In genomic region chr16:15650698-15651161, GRCh38 we compare ENCODE assay signal across 8 cellular contexts. TPM values are rescaled to one million over a fixed set of nuclear protein-coding genes. Genes with fewer than 3 reads are reported as not detected.
A peak's percentile ranks its signal among the peaks of the same experiment; 100 is the strongest.
DNase-seq lines count a peak whose midpoint lies in the region; ATAC-seq, FAIRE-seq and TF ChIP-seq lines count a peak whose summit lies in the region.

No MANE protein-coding gene starts in this region.

- WGBS in HepG2 (ENCODE audit: low lambda C conversion rate), result under 1% methylated on average over 18 of the region's 18 CpGs

- H4K20me1 ChIP-seq in HepG2 (ENCODE audit: insufficient read depth, low read length), result peaks cover 10% of the 10 kb centered on the region; the same call in 1 of the 2 replicates

- CTCF ChIA-PET in HepG2 (lab: Yijun Ruan, JAX; ENCODE audit: low intra/inter-chr PET ratio, low total read pairs), result no interaction called here

- H3K4me3 ChIP-seq in HepG2 (replicated peaks in 1 of 3; ENCODE audit: insufficient read depth in 1 of 3, low read depth in 2 of 3, low read length in 3 of 3), result peak overlapping the region; percentile 88 to 100 (median 93)

- H3K36me3 ChIP-seq in HepG2 (replicated peaks in 1 of 2; ENCODE audit: control insufficient read depth in 1 of 2, insufficient read depth in 2 of 2, low read length in 2 of 2), result peaks cover 1 to 3% of the 10 kb centered on the region in 2 experiments; a peak in 2 of 5 replicates

- DNase-seq in GM13976 (ENCODE audit: low spot score), result peak; percentile 74
- no peak for DNase-seq in chondrocyte (ENCODE audit: low spot score)
- DNase-seq in HepG2 (ENCODE audit: low spot score), result no peak
- DNase-seq in stimulated activated naive CD4-positive, alpha-beta T cell (lab: John Stamatoyannopoulos, UW), result peak in 4 of 6 experiments; percentile 19 to 40 (median 26)
- DNase-seq in cerebellum (ENCODE audit: low spot score), result no peak
- DNase-seq in HuH-7 (ENCODE audit: low spot score), result no peak

- no TSS peak for BruUV-seq in HepG2 (replicated peaks; lab: Mats Ljungman, UMichigan)

- H2AFZ ChIP-seq in HepG2 (ENCODE audit: low read length), result no peak overlapping the region

- intact Hi-C loops in HepG2 (cut with micrococcal nuclease; ENCODE audit: unreplicated experiment), result loop anchor here (2.0 kb wide), 2 partner anchors 22 to 54 kb away; no protein-coding TSS in a partner anchor

- H3K27ac ChIP-seq in HepG2 (ENCODE audit: extremely low read length, insufficient read depth, low read length), result peak overlapping the region; percentile 74

- TF ChIP-seq RAD21 in HepG2 (CRISPR knock-in tag; IDR thresholded peaks at IDR 0.05), result no peak

- POLR2A ChIA-PET in HepG2 (lab: Yijun Ruan, JAX), result interaction anchor here (1.2 kb wide), 1 partner anchor 21 kb away, joined by 4 read pairs; no protein-coding TSS in a partner anchor

- TF ChIP-seq CTCF in GM13976 (IDR thresholded peaks at IDR 0.05; ENCODE audit: borderline replicate concordance, control extremely low read depth, extremely low read depth, insufficient read depth, missing control alignments) (no peak), chondrocyte (IDR thresholded peaks at IDR 0.05) (no peak), HepG2 (CRISPR knock-in tag; IDR thresholded peaks at IDR 0.05) (no peak)

- in situ Hi-C loops in GM13976 (cut with MboI; ENCODE audit: low sequenced_read_pairs, unreplicated experiment) (no loop called here), HepG2 (cut with HindIII; ENCODE audit: extremely low pct_ligation_motif_present, low pct_unique_long_range_greater_than_20kb) (no loop called here)

- no peaks in the 10 kb centered on the region for H3K9me3 ChIP-seq in HepG2 (ENCODE audit: low read length)

- H3K36me3 Mint-ChIP-seq in T-helper 1 cell treated with Interleukin-12 subunit alpha and Interleukin-12 subunit beta and Interleukin-4 antibody, amounts not matched to agents 30 μg/mL and 1 μg/mL, for 36 hours (ENCODE audit: low read depth), result peaks cover 20% of the 10 kb centered on the region
- peaks cover 1% of the 10 kb centered on the region for H3K36me3 Mint-ChIP-seq in chondrocyte (ENCODE audit: low read depth)

- peaks cover 52% of the 10 kb centered on the region for H3K79me2 ChIP-seq in HepG2 (ENCODE audit: insufficient read depth, low read length)

- H3K9ac ChIP-seq in HepG2 (ENCODE audit: insufficient read depth, low read depth, low read length), result peak overlapping the region; percentile 95

- peaks cover 67% of the 10 kb centered on the region for H3K4me1 ChIP-seq in HepG2 (ENCODE audit: insufficient read depth, low read length)

- no peak for TF ChIP-seq EP300 in HepG2 (IDR thresholded peaks at IDR 0.05; ENCODE audit: low read depth in 2 of 2, low read length in 2 of 2)
- TF ChIP-seq EP300 in HepG2 (CRISPR knock-in tag; IDR thresholded peaks at IDR 0.05; ENCODE audit: borderline replicate concordance), result no peak

- H3K27me3 Mint-ChIP-seq in T-helper 1 cell treated with Interleukin-12 subunit alpha and Interleukin-12 subunit beta and Interleukin-4 antibody, amounts not matched to agents 30 μg/mL and 1 μg/mL, for 36 hours (ENCODE audit: low read depth), result no peaks in the 10 kb centered on the region
- no peaks in the 10 kb centered on the region for H3K27me3 Mint-ChIP-seq in chondrocyte (ENCODE audit: low read depth)

- peak overlapping the region; percentile 100 for H3K4me3 Mint-ChIP-seq in T-helper 1 cell treated with Interleukin-12 subunit alpha and Interleukin-12 subunit beta and Interleukin-4 antibody, amounts not matched to agents 30 μg/mL and 1 μg/mL, for 36 hours
- H3K4me3 Mint-ChIP-seq in chondrocyte (ENCODE audit: unreplicated experiment), result peak overlapping the region; percentile 99

- peak overlapping the region; percentile 99 for H3K27ac Mint-ChIP-seq in T-helper 1 cell treated with Interleukin-12 subunit alpha and Interleukin-12 subunit beta and Interleukin-4 antibody, amounts not matched to agents 30 μg/mL and 1 μg/mL, for 36 hours
- peak overlapping the region; percentile 97 for H3K27ac Mint-ChIP-seq in chondrocyte (ENCODE audit: unreplicated experiment)

- no peak for TF ChIP-seq POLR2A in HepG2 (IDR thresholded peaks at IDR 0.05; ENCODE audit: insufficient read depth in 1 of 2, low read depth in 2 of 2, low read length in 2 of 2)

- H3K4me2 ChIP-seq in HepG2 (ENCODE audit: low read depth, low read length), result peak overlapping the region; percentile 97

- H3K27me3 ChIP-seq in HepG2 (ENCODE audit: control insufficient read depth in 1 of 2, insufficient read depth in 2 of 2, low read length in 2 of 2), result peaks cover 0 to 6% of the 10 kb centered on the region in 2 experiments; a peak in 1 of 5 replicates

- no peaks in the 10 kb centered on the region for H3K9me3 Mint-ChIP-seq in T-helper 1 cell treated with Interleukin-12 subunit alpha and Interleukin-12 subunit beta and Interleukin-4 antibody, amounts not matched to agents 30 μg/mL and 1 μg/mL, for 36 hours
- H3K9me3 Mint-ChIP-seq in chondrocyte (ENCODE audit: low read depth), result no peaks in the 10 kb centered on the region

- FAIRE-seq in HepG2 (lab: Jason Lieb, UNC), result no peak

- peaks cover 21% of the 10 kb centered on the region for H3K4me1 Mint-ChIP-seq in T-helper 1 cell treated with Interleukin-12 subunit alpha and Interleukin-12 subunit beta and Interleukin-4 antibody, amounts not matched to agents 30 μg/mL and 1 μg/mL, for 36 hours (ENCODE audit: low read depth)
- H3K4me1 Mint-ChIP-seq in chondrocyte (ENCODE audit: low read depth), result peaks cover 31% of the 10 kb centered on the region

- peak; percentile 28 for ATAC-seq in HG02798 (IDR thresholded peaks at IDR 0.05; ENCODE audit: poor library complexity, unreplicated experiment)
- peak; percentile 24 for ATAC-seq in HepG2

TF ChIP-seq in HepG2, 621 proteins besides CTCF, POLR2A, EP300 and RAD21 (continues in another document):
- TF ChIP-seq MEIS1 (CRISPR knock-in tag; IDR thresholded peaks at IDR 0.05; ENCODE audit: borderline replicate concordance) (0 out of 2 replicates have a peak, but pooled peaks have one; percentile 1), KMT2A (CRISPR knock-in tag; IDR thresholded peaks at IDR 0.05) (peak; percentile 53; the same call in 1 of the 2 replicates)

RNA-seq across cellular contexts. Expression of gene NDE1, which starts 0.7 kb away (rescaled TPM):
- total RNA-seq in chondrocyte (29.3 to 32.9 TPM (median 32.3 TPM) in 3 replicates), HepG2 (2016; rRNA removed; fragmentation: Illumina TruSeq; extraction: Trizol) (72.5 and 79.2 TPM in 2 replicates), cerebellum (12.2 TPM)
- 47.5 and 49.3 TPM in 2 replicates for total RNA-seq in HepG2 (2016; cell fraction: cytosol; rRNA removed; fragmentation: Illumina TruSeq; extraction: Trizol; ENCODE audit: low read depth)
- 69.0 and 72.8 TPM in 2 replicates for total RNA-seq in HepG2 (2016; cell fraction: insoluble cytoplasmic fraction; rRNA removed; fragmentation: Illumina TruSeq; extraction: Trizol)
- 108 and 112 TPM in 2 replicates for total RNA-seq in HepG2 (2016; cell fraction: membrane; rRNA removed; fragmentation: Illumina TruSeq; extraction: Trizol)
- total RNA-seq in HepG2 (2016; cell fraction: nucleus; rRNA removed; fragmentation: Illumina TruSeq; extraction: Trizol), result 36.9 and 40.9 TPM in 2 replicates
- polyA plus RNA-seq in HepG2 (2011; rRNA removed), result 40.9 and 42.0 TPM in 2 replicates
- polyA plus RNA-seq in HepG2 (2011; cell fraction: cytosol; rRNA removed), result 55.5 and 55.6 TPM in 2 replicates
- 40.4 and 42.4 TPM in 2 replicates for polyA plus RNA-seq in HepG2 (2011; cell fraction: nucleus; rRNA removed)
- polyA plus RNA-seq in HepG2 (2012), result 51.9 and 69.8 TPM in 2 replicates
- 33.1 and 37.3 TPM in 2 replicates for polyA plus RNA-seq in HepG2 (2016; cell fraction: cytosol; fragmentation: Illumina TruSeq; extraction: Trizol; ENCODE audit: low read depth)
- 63.0 and 67.7 TPM in 2 replicates for polyA plus RNA-seq in HepG2 (2016; cell fraction: insoluble cytoplasmic fraction; fragmentation: Illumina TruSeq; extraction: Trizol; ENCODE audit: low read depth)
- polyA plus RNA-seq in HepG2 (2016; cell fraction: membrane; fragmentation: Illumina TruSeq; extraction: Trizol; ENCODE audit: low read depth), result 61.4 and 61.5 TPM in 2 replicates
- polyA plus RNA-seq in HepG2 (2016; cell fraction: nucleus; fragmentation: Illumina TruSeq; extraction: Trizol; ENCODE audit: insufficient read depth, low read depth), result 37.9 and 47.5 TPM in 2 replicates
- 26.4 and 52.5 TPM in 2 replicates for polyA minus RNA-seq in HepG2 (2011; rRNA and poly(A)+ RNA removed; ENCODE audit: low replicate concordance)
- 59.4 and 68.5 TPM in 2 replicates for polyA minus RNA-seq in HepG2 (2011; cell fraction: cytosol; rRNA and poly(A)+ RNA removed)
- polyA minus RNA-seq in HepG2 (2011; cell fraction: nucleus; rRNA and poly(A)+ RNA removed), result 57.7 and 67.5 TPM in 2 replicates

RNA-seq across cellular contexts. Expression of gene MARF1, which starts 7.8 kb away (rescaled TPM):
- total RNA-seq in chondrocyte (50.8 to 61.5 TPM (median 54.4 TPM) in 3 replicates), HepG2 (2016; rRNA removed; fragmentation: Illumina TruSeq; extraction: Trizol) (8.7 and 12.6 TPM in 2 replicates), cerebellum (39.9 TPM)
- total RNA-seq in HepG2 (2016; cell fraction: cytosol; rRNA removed; fragmentation: Illumina TruSeq; extraction: Trizol; ENCODE audit: low read depth), result 4.7 and 4.9 TPM in 2 replicates
- 9.0 and 11.2 TPM in 2 replicates for total RNA-seq in HepG2 (2016; cell fraction: insoluble cytoplasmic fraction; rRNA removed; fragmentation: Illumina TruSeq; extraction: Trizol)
- total RNA-seq in HepG2 (2016; cell fraction: membrane; rRNA removed; fragmentation: Illumina TruSeq; extraction: Trizol), result 5.9 and 7.4 TPM in 2 replicates
- 15.1 and 17.8 TPM in 2 replicates for total RNA-seq in HepG2 (2016; cell fraction: nucleus; rRNA removed; fragmentation: Illumina TruSeq; extraction: Trizol)
- 19.3 and 20.7 TPM in 2 replicates for polyA plus RNA-seq in HepG2 (2011; rRNA removed)
- 8.5 and 11.8 TPM in 2 replicates for polyA plus RNA-seq in HepG2 (2011; cell fraction: cytosol; rRNA removed)
- polyA plus RNA-seq in HepG2 (2011; cell fraction: nucleus; rRNA removed), result 53.5 and 61.6 TPM in 2 replicates
- 29.8 and 37.5 TPM in 2 replicates for polyA plus RNA-seq in HepG2 (2012)
- 0.89 and 1.4 TPM in 2 replicates for polyA plus RNA-seq in HepG2 (2016; cell fraction: cytosol; fragmentation: Illumina TruSeq; extraction: Trizol; ENCODE audit: low read depth)
- polyA plus RNA-seq in HepG2 (2016; cell fraction: insoluble cytoplasmic fraction; fragmentation: Illumina TruSeq; extraction: Trizol; ENCODE audit: low read depth), result 13.1 and 15.0 TPM in 2 replicates
- 3.1 and 3.3 TPM in 2 replicates for polyA plus RNA-seq in HepG2 (2016; cell fraction: membrane; fragmentation: Illumina TruSeq; extraction: Trizol; ENCODE audit: low read depth)
- 23.8 and 27.5 TPM in 2 replicates for polyA plus RNA-seq in HepG2 (2016; cell fraction: nucleus; fragmentation: Illumina TruSeq; extraction: Trizol; ENCODE audit: insufficient read depth, low read depth)
- 27.6 and 72.5 TPM in 2 replicates for polyA minus RNA-seq in HepG2 (2011; rRNA and poly(A)+ RNA removed; ENCODE audit: low replicate concordance)
- 18.2 and 19.5 TPM in 2 replicates for polyA minus RNA-seq in HepG2 (2011; cell fraction: cytosol; rRNA and poly(A)+ RNA removed)
- 76.6 and 109 TPM in 2 replicates for polyA minus RNA-seq in HepG2 (2011; cell fraction: nucleus; rRNA and poly(A)+ RNA removed)

Comparison
In these comparisons a context has a peak if more than half of its experiments do, and no peak if none do; other contexts are left out.
1. DNase-seq: peak in GM13976 (single experiment) and stimulated activated naive CD4-positive, alpha-beta T cell (4 of 6); none in chondrocyte (single experiment), HepG2 (single experiment), cerebellum (single experiment) and HuH-7 (single experiment).